Comparison of ENCODE assay signal across 28 cellular contexts in the genomic region with DNA sequence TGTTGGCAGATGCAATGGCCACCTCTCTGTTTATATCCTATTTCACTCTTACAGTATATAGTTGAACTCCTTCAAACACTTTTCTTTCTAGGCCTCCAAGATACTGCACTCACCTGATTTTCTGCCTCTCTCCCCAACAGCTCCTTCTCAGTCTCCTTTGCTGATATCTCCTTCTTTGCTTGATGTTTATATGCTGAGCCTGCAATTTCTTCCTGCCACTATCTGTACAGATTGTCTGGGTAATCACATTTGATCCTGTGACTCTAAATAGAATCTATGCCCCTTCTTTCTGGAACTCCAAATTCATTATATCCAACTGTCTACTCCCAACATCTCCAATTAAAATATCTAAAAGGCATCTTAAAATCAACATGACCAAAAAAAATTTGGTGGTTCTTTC.
"Had no signal": no experiment of that assay in that cellular context is flagged by ENCODE, and none has a peak within 500 bp of the region (broad histone marks: within the 10 kb centered on the region; RNA-seq: fewer than 3 reads in every experiment).

No MANE protein-coding gene starts in this region.

- DNase-seq: colonic mucosa; cortex of kidney; dermis blood vessel endothelial cell; dorsolateral prefrontal cortex; effector CD4-positive, alpha-beta T cell; effector CD8-positive, alpha-beta T cell; effector memory CD4-positive, alpha-beta T cell; effector memory CD8-positive, alpha-beta T cell; endodermal cell; erythroblast; esophagus squamous epithelium; foreskin fibroblast; foreskin keratinocyte; foreskin melanocyte; gastrocnemius medialis; glutamatergic neuron; head of caudate nucleus; heart left ventricle; heart right ventricle had no signal

- H3K4me3 ChIP-seq: colonic mucosa, coronary artery, dorsolateral prefrontal cortex, esophagus muscularis mucosa, esophagus squamous epithelium, gastrocnemius medialis, gastroesophageal sphincter, heart left ventricle, heart right ventricle had no signal

- H3K36me3 ChIP-seq: colonic mucosa, esophagus muscularis mucosa, esophagus squamous epithelium, gastrocnemius medialis, gastroesophageal sphincter, heart left ventricle, heart right ventricle had no signal

- FAIRE-seq: colon, endometrium, endothelial cell of umbilical vein, frontal cortex had no signal

- H3K27me3 ChIP-seq: colonic mucosa, dorsolateral prefrontal cortex, esophagus muscularis mucosa, esophagus squamous epithelium, foreskin keratinocyte, gastrocnemius medialis, gastroesophageal sphincter, heart left ventricle, heart right ventricle had no signal

- H3K9me3 ChIP-seq: colonic mucosa, esophagus muscularis mucosa, esophagus squamous epithelium, gastrocnemius medialis, gastroesophageal sphincter, heart left ventricle, heart right ventricle had no signal

- H3K4me1 ChIP-seq: colonic mucosa, esophagus muscularis mucosa, esophagus squamous epithelium, foreskin keratinocyte, gastrocnemius medialis, gastroesophageal sphincter, heart left ventricle had no signal

- H3K27ac ChIP-seq: colonic mucosa, coronary artery, dorsolateral prefrontal cortex, epithelial cell of prostate, esophagus muscularis mucosa, esophagus squamous epithelium, foreskin keratinocyte, gastrocnemius medialis, gastroesophageal sphincter, heart left ventricle, heart right ventricle had no signal

- ATAC-seq: effector memory CD8-positive, alpha-beta T cell; esophagus mucosa; foreskin keratinocyte; gastrocnemius medialis; gastroesophageal sphincter; heart left ventricle; heart right ventricle had no signal
